ENCODE assay signal across 16 cellular contexts in genomic region chr1:48450505-48450904, GRCh38. TPM values are rescaled to one million over a fixed set of nuclear protein-coding genes. Genes with fewer than 3 reads are reported as not detected.
DNase-seq lines count a peak whose midpoint lies in the region; ATAC-seq and TF ChIP-seq lines count a peak whose summit lies in the region.
"Had no signal": no experiment of that assay in that cellular context is flagged by ENCODE, and none has a peak within 500 bp of the region (broad histone marks: within the 10 kb centered on the region; RNA-seq: fewer than 3 reads in every experiment).

No MANE protein-coding gene starts in this region.

- CTCF ChIA-PET in naive thymus-derived CD4-positive, alpha-beta T cell (lab: Charles Lee) = no interaction called here

- no peaks in the 10 kb centered on the region for H3K4me1 ChIP-seq in heart left ventricle
- H3K4me1 ChIP-seq in heart right ventricle = no peaks in the 10 kb centered on the region
- no peaks in the 10 kb centered on the region for H3K4me1 ChIP-seq in adipocyte (ENCODE audit: control insufficient read depth, insufficient read depth, low read length)
- H3K4me1 ChIP-seq in foreskin keratinocyte = no peaks in the 10 kb centered on the region
- H3K4me1 ChIP-seq in naive thymus-derived CD4-positive, alpha-beta T cell (ENCODE audit: control insufficient read depth in 2 of 2, insufficient read depth in 2 of 2, low read length in 2 of 2) = no peaks in the 10 kb centered on the region

- H3K9me3 ChIP-seq in heart left ventricle (no peaks in the 10 kb centered on the region), heart right ventricle (peaks cover 0 to under 1% (median 0%) of the 10 kb centered on the region in 11 donors), adipocyte (ENCODE audit: control insufficient read depth, low read length) (no peaks in the 10 kb centered on the region)
- H3K9me3 ChIP-seq in naive thymus-derived CD4-positive, alpha-beta T cell (ENCODE audit: control insufficient read depth in 2 of 3, low read length in 3 of 3) = no peaks in the 10 kb centered on the region

- intact Hi-C loops in heart left ventricle (cut with DNase I) (no loop called here), heart right ventricle (cut with DNase I) (no loop called here), sciatic nerve (cut with DNase I) (no loop called here)
- intact Hi-C loops in naive thymus-derived CD4-positive, alpha-beta T cell (cut with micrococcal nuclease) = no loop called here

- 93 to 100% (median 97%) methylated on average over 1 of the region's 1 CpG for WGBS in heart left ventricle, 4 donors
- 97 to 98% methylated on average over 1 of the region's 1 CpG for WGBS in heart right ventricle, 2 donors

- H3K27me3 Mint-ChIP-seq in naive thymus-derived CD4-positive, alpha-beta T cell = peaks cover 0 to 4% (median 0%) of the 10 kb centered on the region in 5 donors
- H3K27me3 Mint-ChIP-seq: type B pancreatic cell had no signal

- H3K4me3 Mint-ChIP-seq in naive thymus-derived CD4-positive, alpha-beta T cell = no peak overlapping the region
- H3K4me3 Mint-ChIP-seq: type B pancreatic cell had no signal

- TF ChIP-seq POLR2A in heart left ventricle (IDR thresholded peaks at IDR 0.05) = no peak

- no peak overlapping the region for H3K9ac ChIP-seq in adipocyte (ENCODE audit: low read length)

- H3K9me3 Mint-ChIP-seq in naive thymus-derived CD4-positive, alpha-beta T cell = no peaks in the 10 kb centered on the region
- H3K9me3 Mint-ChIP-seq: type B pancreatic cell had no signal

- ATAC-seq in heart left ventricle = no peak
- ATAC-seq in heart right ventricle = no peak
- no peak for ATAC-seq in foreskin keratinocyte
- no peak for ATAC-seq in sciatic nerve
- no peak for ATAC-seq in naive thymus-derived CD4-positive, alpha-beta T cell

- TF ChIP-seq CTCF in heart left ventricle (IDR thresholded peaks at IDR 0.05) = peak in 7 of 12 donors; percentile 11 to 49 (median 27)
- TF ChIP-seq CTCF in heart right ventricle (IDR thresholded peaks at IDR 0.05) = peak in 3 of 9 donors; percentile 22 to 46 (median 38)
- TF ChIP-seq CTCF in foreskin keratinocyte (conservative IDR thresholded peaks at IDR 0.05) = peak; percentile 53

- H3K27me3 ChIP-seq in heart left ventricle = no peaks in the 10 kb centered on the region
- no peaks in the 10 kb centered on the region for H3K27me3 ChIP-seq in heart right ventricle
- H3K27me3 ChIP-seq in adipocyte (replicated peaks; ENCODE audit: control insufficient read depth, insufficient read depth, low read length) = no peaks in the 10 kb centered on the region
- no peaks in the 10 kb centered on the region for H3K27me3 ChIP-seq in foreskin keratinocyte
- no peaks in the 10 kb centered on the region for H3K27me3 ChIP-seq in naive thymus-derived CD4-positive, alpha-beta T cell (ENCODE audit: control insufficient read depth in 2 of 2, insufficient read depth in 2 of 2, low read length in 2 of 2)

- POLR2A ChIA-PET in naive thymus-derived CD4-positive, alpha-beta T cell (lab: Charles Lee) = no interaction called here

- H3K27ac ChIP-seq in heart left ventricle (no peak overlapping the region), heart right ventricle (no peak overlapping the region), foreskin keratinocyte (no peak overlapping the region)
- no peak overlapping the region for H3K27ac ChIP-seq in naive thymus-derived CD4-positive, alpha-beta T cell (ENCODE audit: low read depth, low read length)
- H3K27ac ChIP-seq: SK-N-MC had no signal

- peaks cover 0 to 18% (median 0%) of the 10 kb centered on the region in 9 donors for H3K36me3 ChIP-seq in heart left ventricle
- H3K36me3 ChIP-seq in heart right ventricle = peaks cover 0 to 16% (median 0%) of the 10 kb centered on the region in 9 donors
- H3K36me3 ChIP-seq in adipocyte (ENCODE audit: control insufficient read depth, insufficient read depth, low read length, severe bottlenecking) = no peaks in the 10 kb centered on the region
- H3K36me3 ChIP-seq in naive thymus-derived CD4-positive, alpha-beta T cell (ENCODE audit: control insufficient read depth in 2 of 3, insufficient read depth in 3 of 3, low read length in 3 of 3) = no peaks in the 10 kb centered on the region

- H3K4me3 ChIP-seq in heart left ventricle = no peak overlapping the region
- no peak overlapping the region for H3K4me3 ChIP-seq in heart right ventricle
- no peak overlapping the region for H3K4me3 ChIP-seq in adipocyte (ENCODE audit: low read length)
- no peak overlapping the region for H3K4me3 ChIP-seq in naive thymus-derived CD4-positive, alpha-beta T cell (ENCODE audit: low read length)
- H3K4me3 ChIP-seq: lung, SK-N-MC had no signal

- DNase-seq in heart left ventricle = no peak
- no peak for DNase-seq in heart right ventricle
- DNase-seq in adipocyte (ENCODE audit: low read depth) = peak; percentile 29
- DNase-seq in foreskin keratinocyte = no peak
- DNase-seq in NOMO-1 (lab: John Stamatoyannopoulos, UW; ENCODE audit: unreplicated experiment in 2 of 2) = no peak
- no peak for DNase-seq in sciatic nerve (ENCODE audit: low spot score)
- no peak for DNase-seq in NCI-H2107 treated with DMSO at 0.1 percent for 48 hours (lab: John Stamatoyannopoulos, UW; ENCODE audit: unreplicated experiment)
- DNase-seq in naive thymus-derived CD4-positive, alpha-beta T cell = no peak
- DNase-seq: activated CD4-positive, CD25-positive, alpha-beta regulatory T cell; activated CD8-positive, alpha-beta memory T cell treated with anti-CD3 and anti-CD28 coated beads, Interleukin-2, amount 50 U/mL, for 48 hours; effector CD8-positive, alpha-beta T cell; NCI-H1105; NCI-H510A treated with DMSO at 0.1 percent for 48 hours had no signal

- H3K4me1 Mint-ChIP-seq in naive thymus-derived CD4-positive, alpha-beta T cell = peaks cover 0 to 1% (median 0%) of the 10 kb centered on the region in 7 donors

- no peak overlapping the region for H3K27ac Mint-ChIP-seq in naive thymus-derived CD4-positive, alpha-beta T cell
- H3K27ac Mint-ChIP-seq: type B pancreatic cell had no signal

- H3K36me3 Mint-ChIP-seq in naive thymus-derived CD4-positive, alpha-beta T cell = peaks cover 0 to 16% (median 0%) of the 10 kb centered on the region in 5 donors

RNA-seq across cellular contexts. Expression of gene SPATA6, which starts 21.5 kb away (rescaled TPM):
- total RNA-seq in heart left ventricle = 10 to 100 TPM in 2 of 9 donors, 1 to 10 TPM in 7; 2.3 to 13.8 (median 7.2) TPM
- polyA plus RNA-seq in heart left ventricle = 1 to 10 TPM; 1.4 to 1.8 TPM
- total RNA-seq in heart right ventricle = 10 to 100 TPM in 5 of 10 donors, 1 to 10 TPM in 5; 4.6 to 13.6 (median 9.7) TPM
- 1 to 10 TPM; 1.7 to 4.2 TPM for polyA plus RNA-seq in heart right ventricle
- total RNA-seq in foreskin keratinocyte = 3.0 and 3.7 TPM in 2 replicates
- polyA plus RNA-seq in foreskin keratinocyte = 1.3 and 1.6 TPM in 2 replicates
- total RNA-seq in sciatic nerve = 70.3 TPM
- 10 to 100 TPM in 1 of 5 experiments, 1 to 10 TPM in 4; 1.0 to 11.2 (median 5.4) TPM for total RNA-seq in naive thymus-derived CD4-positive, alpha-beta T cell
- polyA plus RNA-seq in naive thymus-derived CD4-positive, alpha-beta T cell = 1 to 10 TPM; 2.4 TPM
